In genomic region chr13:80382576-80382975, GRCh38 we compare ENCODE assay signal across 18 cellular contexts. TPM values are rescaled to one million over a fixed set of nuclear protein-coding genes. Genes with fewer than 3 reads are reported as not detected.
A peak's percentile ranks its signal among the peaks of the same experiment; 100 is the strongest.
DNase-seq lines count a peak whose midpoint lies in the region; ATAC-seq lines count a peak whose summit lies in the region.
"Had no signal": no experiment of that assay in that cellular context is flagged by ENCODE, and none has a peak within 500 bp of the region (broad histone marks: within the 10 kb centered on the region; RNA-seq: fewer than 3 reads in every experiment).

No MANE protein-coding gene starts in this region.

- no peaks in the 10 kb centered on the region for H3K36me3 ChIP-seq in SJCRH30
- H3K36me3 ChIP-seq: BLaER1, SJSA1 had no signal

- H3K27ac ChIP-seq in SJCRH30: peak overlapping the region; percentile 82
- H3K27ac ChIP-seq: A549, BLaER1, RWPE1, SJSA1 had no signal

- no peaks in the 10 kb centered on the region for H3K27me3 ChIP-seq in SJCRH30
- H3K27me3 ChIP-seq: BLaER1, SJSA1 had no signal

- H3K4me3 ChIP-seq in SJCRH30: no peak overlapping the region
- H3K4me3 ChIP-seq: A549, BLaER1, SJSA1 had no signal

- ATAC-seq in HG02571 (IDR thresholded peaks at IDR 0.05; ENCODE audit: unreplicated experiment): no peak
- no peak for ATAC-seq in left ventricle myocardium superior
- ATAC-seq: A549 had no signal

- H3K9me3 ChIP-seq in SJCRH30 (replicated peaks): peaks cover 5% of the 10 kb centered on the region; the same call in 1 of the 2 replicates
- H3K9me3 ChIP-seq: A549, SJSA1 had no signal

- DNase-seq in COLO668 (lab: John Stamatoyannopoulos, UW; ENCODE audit: unreplicated experiment): peak; percentile 80
- peak; percentile 93 for DNase-seq in LHCN-M2 (ENCODE audit: low read depth)
- peak; percentile 61 for DNase-seq in NCI-H510A (lab: John Stamatoyannopoulos, UW)
- DNase-seq in SJCRH30: peak; percentile 79 to 95
- no peak for DNase-seq in LoVo (ENCODE audit: low spot score)
- DNase-seq in left ventricle myocardium superior: no peak
- DNase-seq: CD4-positive, alpha-beta memory T cell; GF-D8; KBM-7; MV-4-11; NCI-H1436 treated with DMSO at 0.1 percent for 48 hours; NCI-H526; T-helper 2 cell had no signal

- intact Hi-C loops in left ventricle myocardium superior (cut with micrococcal nuclease): no loop called here

- peaks cover 12% of the 10 kb centered on the region for H3K4me1 ChIP-seq in SJCRH30

RNA-seq across cellular contexts. Expression of gene SPRY2, which starts 41.6 kb away (rescaled TPM):
- total RNA-seq in LHCN-M2 (2014; rRNA removed): 34.6 and 43.9 TPM in 2 replicates
- polyA plus RNA-seq in LHCN-M2 (2012): 11.1 TPM
- 121 and 122 TPM in 2 replicates for total RNA-seq in SJCRH30 (2014; rRNA removed; shearing (Covaris generic))
- 37.6 TPM for total RNA-seq in left ventricle myocardium superior
- polyA plus RNA-seq: CD4-positive, alpha-beta memory T cell had no signal

Comparison
In these comparisons a context has a peak if more than half of its experiments do, and no peak if none do; other contexts are left out.
1. DNase-seq: peak in COLO668 (single experiment), LHCN-M2 (single experiment), NCI-H510A (single experiment) and SJCRH30 (2 of 2); none in LoVo (single experiment) and left ventricle myocardium superior (single experiment).